In the genomic region with DNA sequence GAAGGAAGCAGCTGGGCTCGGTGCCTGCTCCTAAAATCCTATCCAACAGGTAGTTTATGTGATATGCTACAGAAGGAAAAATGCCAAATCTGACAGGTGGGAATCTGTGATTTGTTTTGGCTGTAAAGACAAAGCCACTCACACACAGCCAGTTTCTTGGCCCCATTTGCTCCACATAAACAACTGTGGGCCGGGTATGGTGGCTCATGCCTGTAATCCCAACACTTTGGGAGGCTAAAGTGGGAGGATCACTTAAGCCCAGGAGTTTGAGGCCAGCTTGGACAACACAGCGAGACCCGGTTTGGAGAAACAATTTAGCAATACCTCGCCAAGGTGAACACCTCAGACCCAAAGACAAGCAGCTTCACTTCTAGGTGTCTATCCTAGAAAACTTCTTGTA, we compare ENCODE assay signal across 6 cellular contexts. TPM values are rescaled to one million over a fixed set of nuclear protein-coding genes. Genes with fewer than 3 reads are reported as not detected.
"Had no signal": no experiment of that assay in that cellular context is flagged by ENCODE, and none has a peak within 500 bp of the region (broad histone marks: within the 10 kb centered on the region; RNA-seq: fewer than 3 reads in every experiment).

No MANE protein-coding gene starts in this region.

RNA-seq across cellular contexts. Expression of a gene that starts 35.1 kb away (rescaled TPM):
- total RNA-seq: activated CD4-positive, alpha-beta memory T cell treated with anti-CD3 and anti-CD28 coated beads, Interleukin-2, amount 10 ng/mL, durations not matched to agents 7 days and 5 days; activated CD4-positive, alpha-beta T cell treated with anti-CD3 and anti-CD28 coated beads, Interleukin-2, amount 10 ng/mL, durations not matched to agents 7 days and 5 days; activated naive CD8-positive, alpha-beta T cell treated with anti-CD3 and anti-CD28 coated beads, Interleukin-2, amount 10 ng/mL, durations not matched to agents 7 days and 5 days; activated T-cell treated with anti-CD3 and anti-CD28 coated beads, Interleukin-2, amount 50 U/mL, for 72 hours; foreskin keratinocyte; T-helper 1 cell treated with Interleukin-12 subunit alpha and Interleukin-12 subunit beta and Interleukin-4 antibody, amounts not matched to agents 30 ng/mL and 1 ng/mL, for 36 hours had no signal
- polyA plus RNA-seq: foreskin keratinocyte had no signal
